27 cellular contexts compared by ENCODE assay signal in genomic region chr16:86086471-86086870, GRCh38.
"Had no signal": no experiment of that assay in that cellular context is flagged by ENCODE, and none has a peak within 500 bp of the region (broad histone marks: within the 10 kb centered on the region; RNA-seq: fewer than 3 reads in every experiment).

No MANE protein-coding gene starts in this region.

- H3K4me3 Mint-ChIP-seq: activated CD4-positive, alpha-beta memory T cell treated with anti-CD3 and anti-CD28 coated beads for 36 hours; activated CD4-positive, alpha-beta T cell treated with anti-CD3 and anti-CD28 coated beads for 36 hours; activated naive CD4-positive, alpha-beta T cell treated with anti-CD3 and anti-CD28 coated beads, Interleukin-2, amount 50 U/mL, for 24 hours; effector memory CD8-positive, alpha-beta T cell; nephron progenitor cell; stimulated activated naive B cell treated with anti-CD40 and anti-IgM and Interleukin-4, amounts not matched to agents 10 μg/mL and 1 μg/mL and 100 μg/mL, for 72 hours; WTC11 had no signal

- H3K4me1 ChIP-seq: adrenal gland, ascending aorta, pancreas, right lobe of liver, testis had no signal

- H3K4me1 Mint-ChIP-seq: activated naive CD4-positive, alpha-beta T cell treated with anti-CD3 and anti-CD28 coated beads, Interleukin-2, amount 50 U/mL, for 24 hours had no signal

- H3K4me3 ChIP-seq: adrenal gland, ascending aorta, mucosa of descending colon, pancreas, right lobe of liver had no signal

- FAIRE-seq: colon, endothelial cell of umbilical vein, frontal cortex, pancreas, small intestine had no signal

- H3K27me3 ChIP-seq: ascending aorta, pancreas, right lobe of liver, testis had no signal

- H3K36me3 ChIP-seq: adrenal gland, ascending aorta, brain microvascular endothelial cell, pancreas, right lobe of liver had no signal

- H3K27ac Mint-ChIP-seq: activated CD4-positive, alpha-beta memory T cell treated with anti-CD3 and anti-CD28 coated beads for 36 hours; activated CD4-positive, alpha-beta T cell treated with anti-CD3 and anti-CD28 coated beads for 36 hours; activated naive CD4-positive, alpha-beta T cell treated with anti-CD3 and anti-CD28 coated beads, Interleukin-2, amount 50 U/mL, for 24 hours; effector memory CD8-positive, alpha-beta T cell; nephron progenitor cell; stimulated activated naive B cell treated with anti-CD40 and anti-IgM and Interleukin-4, amounts not matched to agents 10 μg/mL and 1 μg/mL and 100 μg/mL, for 72 hours; WTC11 had no signal

- DNase-seq: activated CD4-positive, alpha-beta memory T cell treated with anti-CD3 and anti-CD28 coated beads for 36 hours; activated CD4-positive, alpha-beta T cell treated with anti-CD3 and anti-CD28 coated beads for 36 hours; activated gamma-delta T cell; activated T-cell treated with anti-CD3 and anti-CD28 coated beads, Interleukin-2, amount 50 U/mL, for 48 hours; brain microvascular endothelial cell; central memory CD4-positive, alpha-beta T cell; effector memory CD8-positive, alpha-beta T cell; head of caudate nucleus; hypothalamus; mesenchymal stem cell; mucosa of descending colon; nephron progenitor cell; small intestine; stimulated activated CD4-positive, alpha-beta T cell treated with anti-CD3 and anti-CD28 coated beads, Interleukin-15, amount 100 ng/mL, for 24 hours; stimulated activated naive B cell treated with anti-CD40 and anti-IgM and Interleukin-4, amounts not matched to agents 10 μg/mL and 1 μg/mL and 100 μg/mL, for 72 hours; T-helper 9 cell; testis; trophoblast cell had no signal

- H3K9me3 ChIP-seq: adrenal gland, ascending aorta, mucosa of descending colon, pancreas, right lobe of liver, testis had no signal

- H3K36me3 Mint-ChIP-seq: activated CD4-positive, alpha-beta memory T cell treated with anti-CD3 and anti-CD28 coated beads for 36 hours; activated naive CD4-positive, alpha-beta T cell treated with anti-CD3 and anti-CD28 coated beads, Interleukin-2, amount 50 U/mL, for 24 hours; stimulated activated naive B cell treated with anti-CD40 and anti-IgM and Interleukin-4, amounts not matched to agents 10 μg/mL and 1 μg/mL and 100 μg/mL, for 72 hours; WTC11 had no signal

- H3K27ac ChIP-seq: adrenal gland, ascending aorta, brain microvascular endothelial cell, pancreas, right lobe of liver, testis had no signal

- H3K9me3 Mint-ChIP-seq: activated CD4-positive, alpha-beta memory T cell treated with anti-CD3 and anti-CD28 coated beads for 36 hours; activated naive CD4-positive, alpha-beta T cell treated with anti-CD3 and anti-CD28 coated beads, Interleukin-2, amount 50 U/mL, for 24 hours; effector memory CD8-positive, alpha-beta T cell; nephron progenitor cell; stimulated activated naive B cell treated with anti-CD40 and anti-IgM and Interleukin-4, amounts not matched to agents 10 μg/mL and 1 μg/mL and 100 μg/mL, for 72 hours; WTC11 had no signal

- H3K27me3 Mint-ChIP-seq: activated CD4-positive, alpha-beta T cell treated with anti-CD3 and anti-CD28 coated beads for 36 hours; activated naive CD4-positive, alpha-beta T cell treated with anti-CD3 and anti-CD28 coated beads, Interleukin-2, amount 50 U/mL, for 24 hours had no signal
